Comparison of ENCODE assay signal across 9 cellular contexts in the genomic region with DNA sequence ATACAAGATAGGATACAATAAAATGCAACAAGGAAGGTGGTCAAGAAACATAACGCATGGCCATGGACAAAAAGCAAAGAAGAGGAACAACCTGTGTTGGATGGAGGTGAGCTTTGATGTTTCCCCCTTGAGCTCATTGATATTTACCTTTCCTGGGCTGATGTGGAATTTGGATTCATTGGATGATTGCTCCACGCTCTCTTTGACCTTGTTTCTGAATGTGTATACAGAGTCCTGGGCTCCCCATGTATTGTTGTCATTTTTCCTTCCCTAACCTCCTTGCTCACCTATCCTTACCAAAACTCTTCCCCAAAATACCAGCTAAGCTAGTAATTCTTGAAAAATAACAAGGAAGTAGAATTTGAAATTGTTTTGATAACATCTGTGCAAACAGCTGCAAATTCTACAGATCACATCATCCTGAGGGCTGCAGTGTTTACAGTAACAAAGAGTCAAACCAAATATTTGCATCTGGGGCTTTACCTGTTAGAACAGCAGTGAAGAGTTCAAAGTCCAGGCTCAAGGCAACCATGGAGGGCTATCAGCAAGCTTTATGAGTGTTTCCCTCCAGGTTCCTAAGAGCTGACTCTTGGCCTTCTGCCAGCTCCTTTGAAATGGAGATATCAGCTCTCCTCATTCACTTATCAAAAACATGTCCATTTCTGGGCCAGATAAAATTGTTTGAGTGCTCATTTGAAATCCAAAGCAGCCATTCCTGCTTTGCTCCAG.
DNase-seq lines count a peak whose midpoint lies in the region; ATAC-seq and TF ChIP-seq lines count a peak whose summit lies in the region.
"Had no signal": no experiment of that assay in that cellular context is flagged by ENCODE, and none has a peak within 500 bp of the region (broad histone marks: within the 10 kb centered on the region; RNA-seq: fewer than 3 reads in every experiment).

No MANE protein-coding gene starts in this region.

- intact Hi-C loops in PC-3 (cut with micrococcal nuclease), result no loop called here

- CTCF ChIA-PET in PC-3 (lab: Charles Lee), result no interaction called here

- H2AFZ ChIP-seq in PC-3 (ENCODE audit: low read length), result no peak overlapping the region

- H3K27ac ChIP-seq in PC-3 (ENCODE audit: low read length) (peak overlapping the region; percentile 39), mucosa of rectum (ENCODE audit: low read depth in 2 of 2, low read length in 2 of 2) (peak overlapping the region; percentile 78 to 79)
- H3K27ac ChIP-seq: adrenal gland had no signal

- H3K9me3 ChIP-seq in PC-3 (ENCODE audit: low read length) (no peaks in the 10 kb centered on the region), mucosa of rectum (ENCODE audit: control insufficient read depth in 2 of 2, low read length in 2 of 2) (no peaks in the 10 kb centered on the region)
- H3K9me3 ChIP-seq: adrenal gland had no signal

- TF ChIP-seq CTCF in GM20000 (IDR thresholded peaks at IDR 0.05; ENCODE audit: extremely low read depth, missing control alignments) (no peak), PC-3 (conservative IDR thresholded peaks at IDR 0.05; ENCODE audit: low read depth, low read length) (no peak), nephron progenitor cell (IDR thresholded peaks at IDR 0.05) (no peak)

- H3K9ac ChIP-seq in PC-3 (ENCODE audit: low read length) (no peak overlapping the region; the same call in 1 of the 2 replicates), mucosa of rectum (ENCODE audit: low read depth in 1 of 2, low read length in 2 of 2) (peak overlapping the region in 1 of 2 donors; percentile 42)

- H3K4me2 ChIP-seq in PC-3 (ENCODE audit: low read length), result peak overlapping the region; percentile 31; the same call in 1 of the 2 replicates

- peaks cover 35% of the 10 kb centered on the region for H3K4me1 ChIP-seq in PC-3 (ENCODE audit: insufficient read depth, low read length)
- H3K4me1 ChIP-seq in mucosa of rectum (ENCODE audit: control insufficient read depth in 2 of 2, insufficient read depth in 2 of 2, low read length in 2 of 2), result peaks cover 33 to 51% of the 10 kb centered on the region in 2 donors
- H3K4me1 ChIP-seq: adrenal gland had no signal

- H3F3A ChIP-seq in PC-3 (ENCODE audit: low read length, unreplicated experiment), result no peaks in the 10 kb centered on the region

- peak; percentile 97 for ATAC-seq in HG03432 (IDR thresholded peaks at IDR 0.05; ENCODE audit: unreplicated experiment)
- ATAC-seq in PC-3, result peak; percentile 76

- no peak overlapping the region for H3K4me3 Mint-ChIP-seq in nephron progenitor cell

- H3K4me3 ChIP-seq in PC-3 (ENCODE audit: low read length), result no peak overlapping the region
- peak overlapping the region; percentile 31 to 43 for H3K4me3 ChIP-seq in mucosa of rectum (ENCODE audit: low read length in 2 of 2)
- H3K4me3 ChIP-seq: adrenal gland had no signal

- no peaks in the 10 kb centered on the region for H3K79me2 ChIP-seq in PC-3 (ENCODE audit: low read length)

- no peak overlapping the region for H3K27ac Mint-ChIP-seq in nephron progenitor cell

- DNase-seq in Daoy (ENCODE audit: low read depth) (peak; percentile 40), GM20000 (ENCODE audit: low spot score) (peak; percentile 57), PC-3 (peak; percentile 67), medulla oblongata (ENCODE audit: extremely low spot score) (no peak), nephron progenitor cell (no peak)
- no peak for DNase-seq in activated effector memory CD4-positive, alpha-beta T cell treated with Interleukin-2 at 50 U/mL for 16 hours

- H3K27me3 Mint-ChIP-seq in nephron progenitor cell (ENCODE audit: low read depth, poor library complexity), result no peaks in the 10 kb centered on the region

- no peaks in the 10 kb centered on the region for H3K36me3 ChIP-seq in PC-3 (ENCODE audit: low read depth, low read length)
- H3K36me3 ChIP-seq in mucosa of rectum (ENCODE audit: control insufficient read depth in 2 of 2, insufficient read depth in 2 of 2, low read length in 2 of 2), result no peaks in the 10 kb centered on the region
- H3K36me3 ChIP-seq: adrenal gland had no signal

- H3K27me3 ChIP-seq in PC-3 (ENCODE audit: low read length) (no peaks in the 10 kb centered on the region), mucosa of rectum (ENCODE audit: control insufficient read depth in 2 of 2, insufficient read depth in 2 of 2, low read length in 2 of 2) (no peaks in the 10 kb centered on the region)
- H3K27me3 ChIP-seq: adrenal gland had no signal

- POLR2A ChIA-PET in PC-3 (lab: Charles Lee; ENCODE audit: unreplicated experiment), result interaction anchor here (0.6 kb wide), 1 partner anchor 229 kb away, joined by 10 read pairs; no protein-coding TSS in a partner anchor

- H3K9me3 Mint-ChIP-seq in nephron progenitor cell, result no peaks in the 10 kb centered on the region

- no peaks in the 10 kb centered on the region for H3K9me2 ChIP-seq in PC-3 (replicated peaks; ENCODE audit: low read length)

- H3K36me3 Mint-ChIP-seq in nephron progenitor cell (ENCODE audit: low read depth), result no peaks in the 10 kb centered on the region

- no TSS peak for BruUV-seq in PC-3 (replicated peaks; lab: Mats Ljungman, UMichigan)

- H4K20me1 ChIP-seq in PC-3 (ENCODE audit: low read length), result no peaks in the 10 kb centered on the region

- peaks cover 13% of the 10 kb centered on the region for H3K4me1 Mint-ChIP-seq in nephron progenitor cell

Comparison
In these comparisons a context has a peak if more than half of its experiments do, and no peak if none do; other contexts are left out.
1. DNase-seq: peak in Daoy (single experiment), GM20000 (single experiment) and PC-3 (single experiment); none in activated effector memory CD4-positive, alpha-beta T cell treated with Interleukin-2 at 50 U/mL for 16 hours (single experiment), medulla oblongata (single experiment) and nephron progenitor cell (single experiment).